13 cellular contexts compared by ENCODE assay signal in the genomic region with DNA sequence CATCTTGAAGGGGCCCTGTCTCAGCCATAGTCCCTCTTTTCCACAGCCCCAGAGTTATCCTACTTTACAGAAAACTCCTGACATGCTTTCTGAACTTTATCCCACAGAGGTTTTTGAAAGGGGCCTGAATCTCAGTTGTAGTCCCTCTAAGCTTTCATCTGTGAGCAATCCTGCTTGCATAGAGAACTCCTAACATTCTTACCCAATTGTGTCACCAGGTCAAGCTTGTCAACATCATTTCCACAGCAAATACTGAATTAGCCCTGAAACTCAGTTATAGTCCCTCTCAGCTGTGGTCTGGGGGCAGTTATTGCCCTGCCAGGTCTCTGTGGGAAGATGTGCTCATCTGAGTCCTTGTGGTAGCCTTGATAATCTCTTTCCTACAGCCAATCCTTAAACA.
DNase-seq lines count a peak whose midpoint lies in the region; ATAC-seq and TF ChIP-seq lines count a peak whose summit lies in the region.
"Had no signal": no experiment of that assay in that cellular context is flagged by ENCODE, and none has a peak within 500 bp of the region (broad histone marks: within the 10 kb centered on the region; RNA-seq: fewer than 3 reads in every experiment).

No MANE protein-coding gene starts in this region.

- no peaks in the 10 kb centered on the region for H3K79me1 ChIP-seq in IMR-90 (ENCODE audit: low read depth in 1 of 2, low read length in 2 of 2)

- dilution Hi-C loops in IMR-90 (cut with HindIII; ENCODE audit: low sequenced_read_pairs, unreplicated experiment): no loop called here

- DNase-seq in IMR-90 (peak; percentile 55), foreskin fibroblast (peak; percentile 8), non-pigmented ciliary epithelial cell (ENCODE audit: low read depth) (peak; percentile 2), iPS-NIHi7 (ENCODE audit: extremely low spot score) (no peak), DMS79 treated with DMSO at 0.1 percent for 48 hours (lab: John Stamatoyannopoulos, UW) (no peak), NCI-H2196 treated with DMSO at 0.1 percent for 48 hours (lab: John Stamatoyannopoulos, UW; ENCODE audit: unreplicated experiment) (no peak)
- DNase-seq: Calu3; CD8-positive, alpha-beta T cell; DND-41; GDM1; HCEC 1CT had no signal

- no peaks in the 10 kb centered on the region for H3K36me3 ChIP-seq in IMR-90 (ENCODE audit: control insufficient read depth, insufficient read depth, low read length)
- H3K36me3 ChIP-seq: BLaER1 treated with 17β-estradiol and CSF1 and Interleukin-3, amounts not matched to agents 10 nM and 100 nM had no signal

- H2BK120ac ChIP-seq in IMR-90 (ENCODE audit: low read depth, low read length): 0 out of 2 replicates have a peak overlapping the region, but pooled peaks have one; percentile 19

- H4K91ac ChIP-seq in IMR-90 (ENCODE audit: insufficient read depth, low read depth, low read length): no peak overlapping the region

- peak overlapping the region; percentile 37; the same call in 1 of the 2 replicates for H3K14ac ChIP-seq in IMR-90 (replicated peaks; ENCODE audit: low read depth, low read length)

- no peak overlapping the region for H2BK5ac ChIP-seq in IMR-90 (ENCODE audit: low read depth, low read length, poor library complexity, severe bottlenecking)

- no peaks in the 10 kb centered on the region for H3K9me1 ChIP-seq in IMR-90 (ENCODE audit: insufficient read depth, low read length)

- no peak overlapping the region for H3K4me3 ChIP-seq in IMR-90 (ENCODE audit: insufficient read depth, low read depth, low read length)
- H3K4me3 ChIP-seq in foreskin fibroblast (ENCODE audit: low read depth in 1 of 2, low read length in 2 of 2): no peak overlapping the region
- H3K4me3 ChIP-seq: BLaER1 treated with 17β-estradiol and CSF1 and Interleukin-3, amounts not matched to agents 10 nM and 100 nM; GM23338 had no signal

- H3K4me2 ChIP-seq in IMR-90 (ENCODE audit: low read depth, low read length): no peak overlapping the region
- H3K4me2 ChIP-seq: BLaER1 treated with 17β-estradiol and CSF1 and Interleukin-3, amounts not matched to agents 10 nM and 100 nM; GM23338 had no signal

- no peak overlapping the region for H3K23ac ChIP-seq in IMR-90 (ENCODE audit: low read depth, low read length)

- TF ChIP-seq POLR2A in IMR-90 (IDR thresholded peaks at IDR 0.05; ENCODE audit: low read depth, low read length): no peak

- no peak overlapping the region for H2AFZ ChIP-seq in IMR-90 (replicated peaks; ENCODE audit: low read length, poor library complexity)
- H2AFZ ChIP-seq: GM23338 had no signal

- no peak overlapping the region for H4K8ac ChIP-seq in IMR-90 (ENCODE audit: low read depth in 2 of 2, low read length in 2 of 2)

- TF ChIP-seq RAD21 in IMR-90 (IDR thresholded peaks at IDR 0.05; ENCODE audit: low read length): no peak

- H2BK20ac ChIP-seq in IMR-90 (ENCODE audit: low read depth, low read length): no peak overlapping the region; the same call in 1 of the 2 replicates

- H3K27me3 ChIP-seq in IMR-90 (ENCODE audit: control insufficient read depth, insufficient read depth, low read length): no peaks in the 10 kb centered on the region
- H3K27me3 ChIP-seq: BLaER1 treated with 17β-estradiol and CSF1 and Interleukin-3, amounts not matched to agents 10 nM and 100 nM had no signal

- peaks cover 7% of the 10 kb centered on the region for H3K9me3 ChIP-seq in IMR-90 (ENCODE audit: control insufficient read depth, insufficient read depth, low read length)

- H3K9ac ChIP-seq in IMR-90 (ENCODE audit: low read depth, low read length): no peak overlapping the region
- H3K9ac ChIP-seq: BLaER1 treated with 17β-estradiol and CSF1 and Interleukin-3, amounts not matched to agents 10 nM and 100 nM had no signal

- no peak overlapping the region for H4K5ac ChIP-seq in IMR-90 (ENCODE audit: low read depth, low read length)

- CTCF ChIA-PET in IMR-90 (lab: Yijun Ruan, JAX): no interaction called here

- H2BK15ac ChIP-seq in IMR-90 (ENCODE audit: low read depth, low read length): no peak overlapping the region

- no peaks in the 10 kb centered on the region for H4K20me1 ChIP-seq in IMR-90 (ENCODE audit: insufficient read depth, low read length)
- H4K20me1 ChIP-seq: BLaER1 treated with 17β-estradiol and CSF1 and Interleukin-3, amounts not matched to agents 10 nM and 100 nM had no signal

- TF ChIP-seq CTCF in IMR-90 (conservative IDR thresholded peaks at IDR 0.05; ENCODE audit: low read depth, low read length) (no peak), foreskin fibroblast (IDR thresholded peaks at IDR 0.05; ENCODE audit: low read depth, low read length) (no peak)

- no peak overlapping the region for H3K4ac ChIP-seq in IMR-90 (ENCODE audit: low read depth, low read length)

- in situ Hi-C loops in IMR-90 (cut with MboI; ENCODE audit: low sequenced_read_pairs): no loop called here

- H2AK9ac ChIP-seq in IMR-90 (replicated peaks; ENCODE audit: low read depth, low read length, poor library complexity): no peak overlapping the region

- POLR2A ChIA-PET in IMR-90 (lab: Charles Lee; ENCODE audit: unreplicated experiment): no interaction called here

- peak; percentile 72 for ATAC-seq in IMR-90 (ENCODE audit: low read depth)
- ATAC-seq: CD8-positive, alpha-beta T cell; GM23338 had no signal

- no peak overlapping the region for H3K27ac ChIP-seq in IMR-90 (ENCODE audit: insufficient read depth, low read length)
- H3K27ac ChIP-seq: BLaER1 treated with 17β-estradiol and CSF1 and Interleukin-3, amounts not matched to agents 10 nM and 100 nM had no signal

- no peak overlapping the region for H3K18ac ChIP-seq in IMR-90 (ENCODE audit: low read depth, low read length)

- 0 out of 2 replicates have a peak, but pooled peaks cover 2% of the 10 kb centered on the region for H3K4me1 ChIP-seq in IMR-90 (ENCODE audit: control insufficient read depth, insufficient read depth, low read length)
- H3K4me1 ChIP-seq: BLaER1 treated with 17β-estradiol and CSF1 and Interleukin-3, amounts not matched to agents 10 nM and 100 nM had no signal

- intact Hi-C loops in IMR-90 (cut with micrococcal nuclease): no loop called here

- no peak overlapping the region for H3K56ac ChIP-seq in IMR-90 (ENCODE audit: extremely low read depth, insufficient read depth, low read length)

- BruUV-seq in IMR-90 (replicated peaks; lab: Mats Ljungman, UMichigan): no TSS peak

- H2AK5ac ChIP-seq in IMR-90 (ENCODE audit: low read depth, low read length): no peak overlapping the region

TF ChIP-seq in IMR-90, 13 proteins besides CTCF, POLR2A, EP300 and RAD21:
- no peak for TF ChIP-seq FOS (IDR thresholded peaks at IDR 0.05; ENCODE audit: low read depth, low read length)
- no peak for TF ChIP-seq MAFK (IDR thresholded peaks at IDR 0.05; ENCODE audit: low read depth, low read length)
- TF ChIP-seq, protein P1, sequence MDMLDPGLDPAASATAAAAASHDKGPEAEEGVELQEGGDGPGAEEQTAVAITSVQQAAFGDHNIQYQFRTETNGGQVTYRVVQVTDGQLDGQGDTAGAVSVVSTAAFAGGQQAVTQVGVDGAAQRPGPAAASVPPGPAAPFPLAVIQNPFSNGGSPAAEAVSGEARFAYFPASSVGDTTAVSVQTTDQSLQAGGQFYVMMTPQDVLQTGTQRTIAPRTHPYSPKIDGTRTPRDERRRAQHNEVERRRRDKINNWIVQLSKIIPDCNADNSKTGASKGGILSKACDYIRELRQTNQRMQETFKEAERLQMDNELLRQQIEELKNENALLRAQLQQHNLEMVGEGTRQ (IDR thresholded peaks at IDR 0.05; ENCODE audit: low read depth, low read length): no peak
- TF ChIP-seq MXI1 (IDR thresholded peaks at IDR 0.05; ENCODE audit: borderline replicate concordance, low read depth, low read length): no peak
- no peak for TF ChIP-seq MAZ (IDR thresholded peaks at IDR 0.05; ENCODE audit: borderline replicate concordance, low read depth, low read length)

Comparison
In these comparisons a context has a peak if more than half of its experiments do, and no peak if none do; other contexts are left out.
1. DNase-seq: peak in IMR-90 (single experiment), foreskin fibroblast (2 of 2) and non-pigmented ciliary epithelial cell (single experiment); none in iPS-NIHi7 (single experiment), DMS79 treated with DMSO at 0.1 percent for 48 hours (single experiment) and NCI-H2196 treated with DMSO at 0.1 percent for 48 hours (single experiment).